In the genomic region with DNA sequence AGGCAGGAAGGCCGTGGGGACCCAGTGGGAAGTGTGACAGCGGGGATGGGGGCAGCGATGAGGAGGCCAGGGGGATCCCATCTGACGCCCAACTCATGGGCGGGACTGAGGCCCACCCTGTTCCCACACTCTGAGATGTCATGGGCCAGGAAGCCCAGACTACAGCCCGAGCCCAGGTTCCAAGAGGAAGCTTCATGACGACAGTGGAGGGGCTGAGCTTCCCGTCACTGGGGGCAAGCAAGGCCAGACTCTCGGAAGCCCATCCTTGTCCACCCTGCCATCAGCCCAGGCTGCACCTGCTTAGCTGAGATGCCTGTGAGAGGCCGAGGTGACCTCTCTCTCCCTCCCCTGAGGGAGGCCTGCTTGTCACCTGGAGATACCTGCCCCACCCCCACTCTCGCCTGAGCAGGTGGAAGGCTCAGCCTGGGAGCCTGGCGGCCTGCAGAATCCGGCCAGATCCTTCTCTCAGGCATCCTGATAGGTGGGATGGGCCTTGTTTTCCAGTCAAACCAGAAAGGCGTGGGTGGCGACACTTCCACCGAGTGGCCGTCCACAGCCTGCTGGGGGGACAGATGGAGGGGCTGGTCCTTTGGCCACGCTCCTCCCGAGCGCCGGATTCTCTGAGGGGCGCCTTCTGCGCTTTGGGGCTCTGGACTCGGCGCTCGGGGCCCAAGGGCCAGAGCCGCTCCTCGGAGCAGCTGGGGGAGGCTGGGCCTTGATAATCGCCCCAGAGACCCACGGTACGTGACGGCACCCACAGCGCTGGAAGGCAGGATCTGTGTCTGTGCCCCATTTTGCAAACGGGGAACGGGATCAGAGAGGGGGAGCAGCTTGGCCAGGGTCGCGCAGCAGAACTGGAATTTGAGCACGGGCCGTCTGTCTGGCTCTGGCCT, we compare ENCODE assay signal across 9 cellular contexts. TPM values are rescaled to one million over a fixed set of nuclear protein-coding genes. Genes with fewer than 3 reads are reported as not detected.
A peak's percentile ranks its signal among the peaks of the same experiment; 100 is the strongest.
DNase-seq lines count a peak whose midpoint lies in the region; ATAC-seq, FAIRE-seq and TF ChIP-seq lines count a peak whose summit lies in the region.
"Had no signal": no experiment of that assay in that cellular context is flagged by ENCODE, and none has a peak within 500 bp of the region (broad histone marks: within the 10 kb centered on the region; RNA-seq: fewer than 3 reads in every experiment).

No MANE protein-coding gene starts in this region.

- H3K4me3 Mint-ChIP-seq in activated CD4-positive, alpha-beta memory T cell treated with anti-CD3 and anti-CD28 coated beads for 36 hours = peak overlapping the region; percentile 20
- H3K4me3 Mint-ChIP-seq in activated CD4-positive, alpha-beta memory T cell treated with anti-CD3 and anti-CD28 coated beads, Interleukin-2, amount 10 ng/mL, durations not matched to agents 7 days and 5 days = no peak overlapping the region
- peak overlapping the region; percentile 70 for H3K4me3 Mint-ChIP-seq in type B pancreatic cell
- H3K4me3 Mint-ChIP-seq: neural progenitor cell had no signal

- H3K27ac Mint-ChIP-seq in activated CD4-positive, alpha-beta memory T cell treated with anti-CD3 and anti-CD28 coated beads for 36 hours = peak overlapping the region; percentile 60
- no peak overlapping the region for H3K27ac Mint-ChIP-seq in activated CD4-positive, alpha-beta memory T cell treated with anti-CD3 and anti-CD28 coated beads, Interleukin-2, amount 10 ng/mL, durations not matched to agents 7 days and 5 days
- H3K27ac Mint-ChIP-seq in type B pancreatic cell = peak overlapping the region; percentile 85
- H3K27ac Mint-ChIP-seq: neural progenitor cell had no signal

- H3K36me3 ChIP-seq in ascending aorta (no peaks in the 10 kb centered on the region), right lobe of liver (no peaks in the 10 kb centered on the region)
- H3K36me3 ChIP-seq: neural progenitor cell had no signal

- intact Hi-C loops in activated CD4-positive, alpha-beta memory T cell treated with anti-CD3 and anti-CD28 coated beads for 36 hours (cut with micrococcal nuclease) = loop anchor here (10.0 kb wide), 1 partner anchor 487 kb away; the partner anchor contains the start of gene HMG20B
- intact Hi-C loops in ascending aorta (cut with DNase I) (loop anchor here (1.0 kb wide), 1 partner anchor 72 kb away; no protein-coding TSS in a partner anchor), right lobe of liver (cut with DNase I) (loop anchor here (10.0 kb wide), 2 partner anchors 47 to 57 kb away; partner anchors contain the start of gene PIAS4 (in 1 of the 2))

- peaks cover 5% of the 10 kb centered on the region for H3K36me3 Mint-ChIP-seq in activated CD4-positive, alpha-beta memory T cell treated with anti-CD3 and anti-CD28 coated beads for 36 hours
- peaks cover 24% of the 10 kb centered on the region for H3K36me3 Mint-ChIP-seq in activated CD4-positive, alpha-beta memory T cell treated with anti-CD3 and anti-CD28 coated beads, Interleukin-2, amount 10 ng/mL, durations not matched to agents 7 days and 5 days (ENCODE audit: low read depth)
- no peaks in the 10 kb centered on the region for H3K36me3 Mint-ChIP-seq in type B pancreatic cell

- no peak for DNase-seq in activated CD4-positive, alpha-beta memory T cell treated with anti-CD3 and anti-CD28 coated beads for 36 hours
- DNase-seq in activated CD4-positive, alpha-beta memory T cell treated with anti-CD3 and anti-CD28 coated beads, Interleukin-2, amount 10 ng/mL, durations not matched to agents 7 days and 5 days = no peak
- DNase-seq in ascending aorta (ENCODE audit: low spot score in 2 of 2) (no peak), right lobe of liver (peak; percentile 73 to 81 (median 81)), type B pancreatic cell (ENCODE audit: extremely low spot score, unreplicated experiment) (no peak), frontal cortex (ENCODE audit: low spot score in 2 of 2) (no peak), HTR-8/SVneo (ENCODE audit: insufficient read length, low spot score) (no peak)

- H3K27ac ChIP-seq in ascending aorta (peak overlapping the region; percentile 90 to 94), right lobe of liver (peak overlapping the region; percentile 86 to 94 (median 93))
- H3K27ac ChIP-seq: neural progenitor cell had no signal

- CTCF ChIA-PET in activated CD4-positive, alpha-beta memory T cell treated with anti-CD3 and anti-CD28 coated beads for 36 hours (lab: Charles Lee) = interaction anchor here (1.5 kb wide), 1 partner anchor 78 kb away, joined by 6 read pairs; no protein-coding TSS in a partner anchor
- CTCF ChIA-PET in activated CD4-positive, alpha-beta memory T cell treated with anti-CD3 and anti-CD28 coated beads, Interleukin-2, amount 10 ng/mL, durations not matched to agents 7 days and 5 days (lab: Charles Lee) = no interaction called here

- POLR2A ChIA-PET in activated CD4-positive, alpha-beta memory T cell treated with anti-CD3 and anti-CD28 coated beads for 36 hours (lab: Charles Lee) = interaction anchor here (0.5 kb wide), 1 partner anchor 200 kb away, joined by 3 read pairs; no protein-coding TSS in a partner anchor
- POLR2A ChIA-PET in activated CD4-positive, alpha-beta memory T cell treated with anti-CD3 and anti-CD28 coated beads, Interleukin-2, amount 10 ng/mL, durations not matched to agents 7 days and 5 days (lab: Charles Lee) = interaction anchor here (0.6 to 1.4 kb wide), 3 partner anchors 27 to 42 kb away, joined by 3 to 4 read pairs (median 3); no protein-coding TSS in a partner anchor

- H3K9me3 Mint-ChIP-seq in activated CD4-positive, alpha-beta memory T cell treated with anti-CD3 and anti-CD28 coated beads for 36 hours = no peaks in the 10 kb centered on the region
- no peaks in the 10 kb centered on the region for H3K9me3 Mint-ChIP-seq in activated CD4-positive, alpha-beta memory T cell treated with anti-CD3 and anti-CD28 coated beads, Interleukin-2, amount 10 ng/mL, durations not matched to agents 7 days and 5 days
- no peaks in the 10 kb centered on the region for H3K9me3 Mint-ChIP-seq in type B pancreatic cell
- H3K9me3 Mint-ChIP-seq: neural progenitor cell had no signal

- TF ChIP-seq POLR2A in right lobe of liver (IDR thresholded peaks at IDR 0.05) = no peak

- H3K27me3 ChIP-seq in ascending aorta = no peaks in the 10 kb centered on the region
- H3K27me3 ChIP-seq in right lobe of liver = no peaks in the 10 kb centered on the region

- no peak for TF ChIP-seq CTCF in ascending aorta (IDR thresholded peaks at IDR 0.05)
- no peak for TF ChIP-seq CTCF in right lobe of liver (IDR thresholded peaks at IDR 0.05)
- TF ChIP-seq CTCF in type B pancreatic cell (conservative IDR thresholded peaks at IDR 0.05) = no peak

- H3K4me1 ChIP-seq in ascending aorta (peaks cover 46 to 62% of the 10 kb centered on the region in 2 donors), right lobe of liver (peaks cover 0 to 66% (median 35%) of the 10 kb centered on the region in 4 donors)

- peaks cover 46% of the 10 kb centered on the region for H3K4me1 Mint-ChIP-seq in activated CD4-positive, alpha-beta memory T cell treated with anti-CD3 and anti-CD28 coated beads for 36 hours (ENCODE audit: low read depth)
- peaks cover 44% of the 10 kb centered on the region for H3K4me1 Mint-ChIP-seq in activated CD4-positive, alpha-beta memory T cell treated with anti-CD3 and anti-CD28 coated beads, Interleukin-2, amount 10 ng/mL, durations not matched to agents 7 days and 5 days
- peaks cover 4% of the 10 kb centered on the region for H3K4me1 Mint-ChIP-seq in type B pancreatic cell (ENCODE audit: unreplicated experiment)

- 0% methylated on average over 5 of the region's 39 CpGs for WGBS in right lobe of liver (ENCODE audit: insufficient coverage, low coverage, low lambda C conversion rate, missing lambda C conversion rate)

- ATAC-seq in right lobe of liver (peak in 2 of 4 donors; percentile 1 to 4), HG02642 (IDR thresholded peaks at IDR 0.05; ENCODE audit: poor library complexity, unreplicated experiment) (no peak)

- no peaks in the 10 kb centered on the region for H3K9me3 ChIP-seq in ascending aorta
- no peaks in the 10 kb centered on the region for H3K9me3 ChIP-seq in right lobe of liver

- H3K27me3 Mint-ChIP-seq in activated CD4-positive, alpha-beta memory T cell treated with anti-CD3 and anti-CD28 coated beads for 36 hours = no peaks in the 10 kb centered on the region
- H3K27me3 Mint-ChIP-seq in activated CD4-positive, alpha-beta memory T cell treated with anti-CD3 and anti-CD28 coated beads, Interleukin-2, amount 10 ng/mL, durations not matched to agents 7 days and 5 days = no peaks in the 10 kb centered on the region
- no peaks in the 10 kb centered on the region for H3K27me3 Mint-ChIP-seq in type B pancreatic cell

- H3K4me3 ChIP-seq in ascending aorta (peak overlapping the region; percentile 45 to 57), right lobe of liver (peak overlapping the region; percentile 33 to 58 (median 48))
- H3K4me3 ChIP-seq: neural progenitor cell had no signal

- FAIRE-seq in frontal cortex (lab: Jason Lieb, UNC) (no peak), HTR-8/SVneo (lab: Jason Lieb, UNC) (no peak)

RNA-seq across cellular contexts. Expression of gene ZBTB7A, which starts 4.8 kb away (rescaled TPM):
- 10 to 100 TPM; 31.0 to 32.5 TPM for total RNA-seq in activated CD4-positive, alpha-beta memory T cell treated with anti-CD3 and anti-CD28 coated beads for 36 hours
- 10 to 100 TPM; 53.1 to 53.5 TPM for total RNA-seq in activated CD4-positive, alpha-beta memory T cell treated with anti-CD3 and anti-CD28 coated beads, Interleukin-2, amount 10 ng/mL, durations not matched to agents 7 days and 5 days
- 76.4 TPM for total RNA-seq in ascending aorta
- 10 to 100 TPM; 19.0 to 38.5 (median 27.7) TPM for total RNA-seq in right lobe of liver
- 21.0 and 31.0 TPM in 2 replicates for total RNA-seq in type B pancreatic cell (ENCODE audit: low replicate concordance)
- total RNA-seq in frontal cortex = 2.0 TPM

RNA-seq across cellular contexts. Expression of gene PIAS4, which starts 54.4 kb away (rescaled TPM):
- total RNA-seq in activated CD4-positive, alpha-beta memory T cell treated with anti-CD3 and anti-CD28 coated beads for 36 hours = 10 to 100 TPM; 22.5 to 24.4 TPM
- total RNA-seq in activated CD4-positive, alpha-beta memory T cell treated with anti-CD3 and anti-CD28 coated beads, Interleukin-2, amount 10 ng/mL, durations not matched to agents 7 days and 5 days = 10 to 100 TPM; 28.6 to 33.2 TPM
- total RNA-seq in ascending aorta = 30.8 TPM
- total RNA-seq in right lobe of liver = 10 to 100 TPM in 5 of 6 experiments, 1 to 10 TPM in 1; 9.9 to 20.0 (median 14.9) TPM
- total RNA-seq in type B pancreatic cell (ENCODE audit: low replicate concordance) = 39.8 and 42.3 TPM in 2 replicates
- 22.0 TPM for total RNA-seq in frontal cortex

Comparison
In these comparisons a context has a peak if more than half of its experiments do, and no peak if none do; other contexts are left out.
1. DNase-seq: peak in right lobe of liver (3 of 3); none in activated CD4-positive, alpha-beta memory T cell treated with anti-CD3 and anti-CD28 coated beads for 36 hours (single experiment), activated CD4-positive, alpha-beta memory T cell treated with anti-CD3 and anti-CD28 coated beads, Interleukin-2, amount 10 ng/mL, durations not matched to agents 7 days and 5 days (single experiment), ascending aorta (0 of 2), type B pancreatic cell (single experiment), frontal cortex (0 of 2) and HTR-8/SVneo (single experiment).